ENCODE assay signal across 17 cellular contexts in genomic region chr2:69244889-69245288, GRCh38.
"Had no signal": no experiment of that assay in that cellular context is flagged by ENCODE, and none has a peak within 500 bp of the region (broad histone marks: within the 10 kb centered on the region; RNA-seq: fewer than 3 reads in every experiment).

No MANE protein-coding gene starts in this region.

- H3K27ac ChIP-seq: heart left ventricle, sigmoid colon, stomach, thoracic aorta, transverse colon had no signal

- H3K9me3 ChIP-seq: heart left ventricle, sigmoid colon, stomach, thoracic aorta, transverse colon had no signal

- H3K4me3 Mint-ChIP-seq: natural killer cell, neural crest cell had no signal

- H3K36me3 Mint-ChIP-seq: natural killer cell had no signal

- ATAC-seq: heart left ventricle, natural killer cell had no signal

- H3K9me3 Mint-ChIP-seq: natural killer cell, neural crest cell had no signal

- H3K36me3 ChIP-seq: transverse colon had no signal

- DNase-seq: effector CD4-positive, alpha-beta T cell; foreskin melanocyte; heart left ventricle; hippocampal formation; kidney glomerular epithelial cell; natural killer cell; posterior cingulate gyrus; sigmoid colon; stimulated activated CD4-positive, alpha-beta T cell treated with anti-CD3 and anti-CD28 coated beads, Interleukin-12 subunit alpha, Interleukin-12 subunit beta, amount 100 ng/mL, for 4 hours; stimulated activated naive CD4-positive, alpha-beta T cell; stomach; substantia nigra; transverse colon had no signal

- H3K4me3 ChIP-seq: coronary artery, heart left ventricle, sigmoid colon, skin epidermis, stomach, thoracic aorta, transverse colon had no signal

- H3K4me1 Mint-ChIP-seq: natural killer cell, neural crest cell had no signal

- H3K27ac Mint-ChIP-seq: natural killer cell had no signal

- H3K27me3 ChIP-seq: heart left ventricle, sigmoid colon, stomach, transverse colon had no signal
